1 cellular context compared by ENCODE assay signal in genomic region chr10:62817763-62818425, GRCh38.
A peak's percentile ranks its signal among the peaks of the same experiment; 100 is the strongest.
TF ChIP-seq lines count a peak whose summit lies in the region.

No MANE protein-coding gene starts in this region.

TF ChIP-seq in K562, 482 proteins besides CTCF, POLR2A, EP300 and RAD21 (continued from another document and continues in another):
- TF ChIP-seq REST (CRISPR knock-in tag; IDR thresholded peaks at IDR 0.05; ENCODE audit: low read depth) (0 out of 2 replicates have a peak, but pooled peaks have one; percentile 21), ZNF24 (IDR thresholded peaks at IDR 0.05) (no peak), ZNF511 (CRISPR knock-in tag; IDR thresholded peaks at IDR 0.05) (no peak), EZH2 (IDR thresholded peaks at IDR 0.05; ENCODE audit: borderline replicate concordance, low read depth, low read length) (no peak), UBTF (IDR thresholded peaks at IDR 0.05; ENCODE audit: borderline replicate concordance in 1 of 2, low read depth in 2 of 2, low read length in 2 of 2) (peak; percentile 58 to 79; a peak in 2 of 4 replicates), RBM17 (IDR thresholded peaks at IDR 0.05; ENCODE audit: borderline replicate concordance, low read depth, low read length) (no peak), SP1 (CRISPR knock-in tag; IDR thresholded peaks at IDR 0.05) (no peak), MAFG (tag; conservative IDR thresholded peaks at IDR 0.05) (no peak), ELF1 (tag; IDR thresholded peaks at IDR 0.05) (no peak), THRB (CRISPR knock-in tag; conservative IDR thresholded peaks at IDR 0.05) (no peak), VEZF1 (CRISPR knock-in tag; IDR thresholded peaks at IDR 0.05) (peak; percentile 35; the same call in 1 of the 2 replicates), MAZ (CRISPR knock-in tag; conservative IDR thresholded peaks at IDR 0.05 in 1 of 2, IDR thresholded peaks at IDR 0.05 in 1 of 2) (peak; percentile 53 to 67; a peak in 3 of 4 replicates), PCBP2 (IDR thresholded peaks at IDR 0.05; ENCODE audit: low read depth, low read length, poor library complexity, severe bottlenecking) (no peak), SAFB (IDR thresholded peaks at IDR 0.05; ENCODE audit: borderline replicate concordance, low read depth, low read length) (0 out of 2 replicates have a peak, but pooled peaks have one; percentile 11), ZNF696 (CRISPR knock-in tag; conservative IDR thresholded peaks at IDR 0.05) (no peak), CTBP1 (IDR thresholded peaks at IDR 0.05; ENCODE audit: borderline replicate concordance) (peak; percentile 66), NEUROD1 (IDR thresholded peaks at IDR 0.05; ENCODE audit: borderline replicate concordance, low read depth, low read length, partially characterized antibody) (no peak), MTA3 (IDR thresholded peaks at IDR 0.05; ENCODE audit: borderline replicate concordance) (0 out of 2 replicates have a peak, but pooled peaks have one; percentile 52), RBM34 (IDR thresholded peaks at IDR 0.05; ENCODE audit: borderline replicate concordance, insufficient read depth, low read length) (no peak), FIP1L1 (IDR thresholded peaks at IDR 0.05; ENCODE audit: low read depth, low read length, poor library complexity, severe bottlenecking) (peak; percentile 76), HDAC6 (IDR thresholded peaks at IDR 0.05; ENCODE audit: low read depth, low read length) (0 out of 2 replicates have a peak, but pooled peaks have one; percentile 55), ZC3H8 (IDR thresholded peaks at IDR 0.05) (no peak), ZNF354B (CRISPR knock-in tag; IDR thresholded peaks at IDR 0.05) (no peak), L3MBTL2 (IDR thresholded peaks at IDR 0.05) (no peak), ZNF184 (CRISPR knock-in tag; IDR thresholded peaks at IDR 0.05) (no peak), MIER1 (IDR thresholded peaks at IDR 0.05; ENCODE audit: low read depth) (no peak), ZBTB26 (CRISPR knock-in tag; IDR thresholded peaks at IDR 0.05) (no peak), SFPQ (IDR thresholded peaks at IDR 0.05; ENCODE audit: low read depth, low read length) (no peak), TRIM25 (IDR thresholded peaks at IDR 0.05; ENCODE audit: borderline replicate concordance) (no peak), FOXA3 (CRISPR knock-in tag; conservative IDR thresholded peaks at IDR 0.05 in 1 of 2, IDR thresholded peaks at IDR 0.05 in 1 of 2) (0 out of 4 replicates have a peak, but pooled peaks of 1 of the 2 experiments have one; percentile 6), ZNF445 (CRISPR knock-in tag; IDR thresholded peaks at IDR 0.05; ENCODE audit: low read depth) (no peak), ZFP91 (CRISPR knock-in tag; IDR thresholded peaks at IDR 0.05) (no peak; the same call in 1 of the 2 replicates), ZNF121 (CRISPR knock-in tag; conservative IDR thresholded peaks at IDR 0.05) (peak; percentile 65; the same call in 1 of the 2 replicates), ZKSCAN1 (IDR thresholded peaks at IDR 0.05; ENCODE audit: low read depth, low read length) (0 out of 2 replicates have a peak, but pooled peaks have one; percentile 43), ATF7 (IDR thresholded peaks at IDR 0.05) (no peak), CREM (IDR thresholded peaks at IDR 0.05; ENCODE audit: low read depth) (no peak), ETV6 (IDR thresholded peaks at IDR 0.05; ENCODE audit: borderline replicate concordance in 1 of 2, low read depth in 2 of 2, low read length in 1 of 2) (no peak), ETV6 (CRISPR knock-in tag; IDR thresholded peaks at IDR 0.05; ENCODE audit: borderline replicate concordance) (no peak), ATF3 (IDR thresholded peaks at IDR 0.05) (peak; percentile 52), ATF3 (CRISPR knock-in tag; conservative IDR thresholded peaks at IDR 0.05) (no peak), TEAD1 (CRISPR knock-in tag; IDR thresholded peaks at IDR 0.05) (0 out of 4 replicates have a peak, but pooled peaks of 1 of the 2 experiments have one; percentile 35), ZNF311 (CRISPR knock-in tag; IDR thresholded peaks at IDR 0.05) (no peak), ETS2 (tag; IDR thresholded peaks at IDR 0.05; ENCODE audit: borderline replicate concordance, poor library complexity, severe bottlenecking) (no peak), IFI16 (CRISPR knock-in tag; IDR thresholded peaks at IDR 0.05) (no peak), KDM2B (CRISPR knock-in tag; IDR thresholded peaks at IDR 0.05) (0 out of 2 replicates have a peak, but pooled peaks have one; percentile 55), E2F5 (CRISPR knock-in tag; IDR thresholded peaks at IDR 0.05) (no peak), PRMT5 (CRISPR knock-in tag; IDR thresholded peaks at IDR 0.05) (no peak)
